22 cellular contexts compared by ENCODE assay signal in genomic region chr10:5766189-5766588, GRCh38. TPM values are rescaled to one million over a fixed set of nuclear protein-coding genes. Genes with fewer than 3 reads are reported as not detected.
DNase-seq lines count a peak whose midpoint lies in the region; ATAC-seq and TF ChIP-seq lines count a peak whose summit lies in the region.
"Had no signal": no experiment of that assay in that cellular context is flagged by ENCODE, and none has a peak within 500 bp of the region (broad histone marks: within the 10 kb centered on the region; RNA-seq: fewer than 3 reads in every experiment).

No MANE protein-coding gene starts in this region.

- no peaks in the 10 kb centered on the region for H3K9me3 ChIP-seq in cardiac muscle cell (ENCODE audit: low read depth)
- H3K9me3 ChIP-seq: heart left ventricle, SK-N-SH, stomach, tibial nerve had no signal

- H3K27me3 Mint-ChIP-seq in activated T-helper 17 cell treated with anti-CD3 and anti-CD28 coated beads, Interleukin-2, amount 50 U/mL, for 72 hours = no peaks in the 10 kb centered on the region
- H3K27me3 Mint-ChIP-seq in stimulated activated memory B cell treated with anti-CD40 and anti-IgM and Interleukin-4, amounts not matched to agents 10 μg/mL and 1 μg/mL and 100 μg/mL, for 72 hours = no peaks in the 10 kb centered on the region
- H3K27me3 Mint-ChIP-seq: activated naive CD8-positive, alpha-beta T cell treated with anti-CD3 and anti-CD28 coated beads, Interleukin-2, amount 10 ng/mL, durations not matched to agents 7 days and 5 days; naive B cell had no signal

- DNase-seq in cardiac muscle cell (ENCODE audit: low read depth in 1 of 2, low spot score in 1 of 2) = no peak
- DNase-seq in left ventricle myocardium superior = no peak
- no peak for DNase-seq in left lobe of liver (ENCODE audit: low spot score)
- DNase-seq in stimulated activated CD4-positive, alpha-beta T cell treated with anti-CD3 and anti-CD28 coated beads, Interleukin-4, amount 100 ng/mL, for 1 hour = no peak
- DNase-seq: activated CD4-positive, alpha-beta T cell treated with anti-CD3 and anti-CD28 coated beads, Interleukin-2, amount 50 U/mL, for 4 hours; activated naive CD8-positive, alpha-beta T cell treated with anti-CD3 and anti-CD28 coated beads, Interleukin-2, amount 10 ng/mL, durations not matched to agents 7 days and 5 days; heart left ventricle; KG1; left cardiac atrium; naive B cell; NCI-H1436; NCI-H446 treated with DMSO at 0.1 percent for 48 hours; SK-N-SH; stimulated activated CD4-positive, alpha-beta T cell treated with anti-CD3 and anti-CD28 coated beads, Interleukin-4, amount 100 ng/mL, for 24 hours; stomach; WERI-Rb-1 had no signal

- H3K36me3 Mint-ChIP-seq in activated T-helper 17 cell treated with anti-CD3 and anti-CD28 coated beads, Interleukin-2, amount 50 U/mL, for 72 hours (ENCODE audit: low read depth) = peaks cover 90% of the 10 kb centered on the region
- H3K36me3 Mint-ChIP-seq in stimulated activated memory B cell treated with anti-CD40 and anti-IgM and Interleukin-4, amounts not matched to agents 10 μg/mL and 1 μg/mL and 100 μg/mL, for 72 hours = peaks cover 66% of the 10 kb centered on the region

- peaks cover 66% of the 10 kb centered on the region for H3K36me3 ChIP-seq in cardiac muscle cell

- intact Hi-C loops in left ventricle myocardium superior (cut with micrococcal nuclease) = no loop called here

- no peaks in the 10 kb centered on the region for H3K27me3 ChIP-seq in cardiac muscle cell
- H3K27me3 ChIP-seq: heart left ventricle, stomach, tibial nerve had no signal

- H3K4me3 ChIP-seq in cardiac muscle cell = no peak overlapping the region
- H3K4me3 ChIP-seq: heart left ventricle, stomach, tibial nerve had no signal

- no peak for ATAC-seq in left ventricle myocardium superior
- no peak for ATAC-seq in activated T-helper 17 cell treated with anti-CD3 and anti-CD28 coated beads, Interleukin-2, amount 50 U/mL, for 72 hours (replicated peaks)
- ATAC-seq in left lobe of liver = peak; percentile 38
- no peak for ATAC-seq in stimulated activated memory B cell treated with anti-CD40 and anti-IgM and Interleukin-4, amounts not matched to agents 10 μg/mL and 1 μg/mL and 100 μg/mL, for 72 hours
- no peak for ATAC-seq in HG02763 (IDR thresholded peaks at IDR 0.05; ENCODE audit: unreplicated experiment)
- ATAC-seq in GM21515 (IDR thresholded peaks at IDR 0.05; ENCODE audit: unreplicated experiment) = no peak
- ATAC-seq: heart left ventricle, left cardiac atrium had no signal

- no peak overlapping the region for H3K4me3 Mint-ChIP-seq in activated T-helper 17 cell treated with anti-CD3 and anti-CD28 coated beads, Interleukin-2, amount 50 U/mL, for 72 hours
- no peak overlapping the region for H3K4me3 Mint-ChIP-seq in stimulated activated memory B cell treated with anti-CD40 and anti-IgM and Interleukin-4, amounts not matched to agents 10 μg/mL and 1 μg/mL and 100 μg/mL, for 72 hours
- H3K4me3 Mint-ChIP-seq: activated naive CD8-positive, alpha-beta T cell treated with anti-CD3 and anti-CD28 coated beads, Interleukin-2, amount 10 ng/mL, durations not matched to agents 7 days and 5 days; naive B cell had no signal

- TF ChIP-seq CTCF in cardiac muscle cell (IDR thresholded peaks at IDR 0.05; ENCODE audit: low read depth, low read length) = no peak

- peak overlapping the region; percentile 41 for H3K27ac ChIP-seq in cardiac muscle cell
- H3K27ac ChIP-seq: C4-2B, heart left ventricle, stomach, tibial nerve, WERI-Rb-1 had no signal

- H3K27ac Mint-ChIP-seq in activated T-helper 17 cell treated with anti-CD3 and anti-CD28 coated beads, Interleukin-2, amount 50 U/mL, for 72 hours = peak overlapping the region; percentile 43
- peak overlapping the region; percentile 24 for H3K27ac Mint-ChIP-seq in stimulated activated memory B cell treated with anti-CD40 and anti-IgM and Interleukin-4, amounts not matched to agents 10 μg/mL and 1 μg/mL and 100 μg/mL, for 72 hours
- H3K27ac Mint-ChIP-seq: activated naive CD8-positive, alpha-beta T cell treated with anti-CD3 and anti-CD28 coated beads, Interleukin-2, amount 10 ng/mL, durations not matched to agents 7 days and 5 days had no signal

- H3K4me1 ChIP-seq in cardiac muscle cell (ENCODE audit: low read depth) = no peaks in the 10 kb centered on the region
- H3K4me1 ChIP-seq: heart left ventricle, stomach, tibial nerve had no signal

- no peaks in the 10 kb centered on the region for H3K9me3 Mint-ChIP-seq in activated T-helper 17 cell treated with anti-CD3 and anti-CD28 coated beads, Interleukin-2, amount 50 U/mL, for 72 hours
- H3K9me3 Mint-ChIP-seq in stimulated activated memory B cell treated with anti-CD40 and anti-IgM and Interleukin-4, amounts not matched to agents 10 μg/mL and 1 μg/mL and 100 μg/mL, for 72 hours = no peaks in the 10 kb centered on the region
- H3K9me3 Mint-ChIP-seq: activated naive CD8-positive, alpha-beta T cell treated with anti-CD3 and anti-CD28 coated beads, Interleukin-2, amount 10 ng/mL, durations not matched to agents 7 days and 5 days; naive B cell had no signal

- peaks cover 20% of the 10 kb centered on the region for H3K4me1 Mint-ChIP-seq in activated T-helper 17 cell treated with anti-CD3 and anti-CD28 coated beads, Interleukin-2, amount 50 U/mL, for 72 hours
- H3K4me1 Mint-ChIP-seq in stimulated activated memory B cell treated with anti-CD40 and anti-IgM and Interleukin-4, amounts not matched to agents 10 μg/mL and 1 μg/mL and 100 μg/mL, for 72 hours = peaks cover 4% of the 10 kb centered on the region

RNA-seq across cellular contexts. Expression of gene GDI2, which starts 47.0 kb away (rescaled TPM):
- total RNA-seq in cardiac muscle cell (218 and 234 TPM in 2 replicates), left ventricle myocardium superior (107 TPM), left lobe of liver (113 TPM)
- 182 and 230 TPM in 2 replicates for polyA plus RNA-seq in cardiac muscle cell
- 100 to 1,000 TPM; 190 to 266 TPM for total RNA-seq in activated T-helper 17 cell treated with anti-CD3 and anti-CD28 coated beads, Interleukin-2, amount 50 U/mL, for 72 hours
